9 cellular contexts compared by ENCODE assay signal in the genomic region with DNA sequence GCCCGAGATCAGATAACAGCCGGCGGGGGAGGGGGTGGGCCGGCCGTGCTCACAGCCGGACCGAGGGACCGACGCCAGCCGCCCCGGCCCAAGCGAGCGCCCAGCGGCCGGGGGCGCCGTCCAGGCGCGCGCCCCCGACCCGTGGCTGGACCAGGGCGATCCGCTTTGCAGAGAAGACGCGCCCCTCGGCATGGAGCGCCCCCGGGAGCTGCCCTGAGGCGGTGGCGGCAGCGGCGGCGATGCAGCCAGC. TPM values are rescaled to one million over a fixed set of nuclear protein-coding genes. Genes with fewer than 3 reads are reported as not detected.
DNase-seq lines count a peak whose midpoint lies in the region; ATAC-seq and TF ChIP-seq lines count a peak whose summit lies in the region.
"Had no signal": no experiment of that assay in that cellular context is flagged by ENCODE, and none has a peak within 500 bp of the region (broad histone marks: within the 10 kb centered on the region; RNA-seq: fewer than 3 reads in every experiment).

No MANE protein-coding gene starts in this region.

- H3K4me3 ChIP-seq in OCI-LY7 (ENCODE audit: low read depth, low read length, poor library complexity, severe bottlenecking) (peak overlapping the region; percentile 48), esophagus squamous epithelium (peak overlapping the region; percentile 26 to 68 (median 47)), upper lobe of left lung (peak overlapping the region in 3 of 4 donors; percentile 46 to 54 (median 49))

- intact Hi-C loops in OCI-LY7 (cut with micrococcal nuclease; ENCODE audit: unreplicated experiment), result no loop called here
- intact Hi-C loops in esophagus squamous epithelium (cut with DNase I), result no loop called here

- POLR2A ChIA-PET in OCI-LY7 (lab: Charles Lee), result no interaction called here

- H3K9me3 ChIP-seq in OCI-LY7 (ENCODE audit: low read length) (no peaks in the 10 kb centered on the region), esophagus squamous epithelium (no peaks in the 10 kb centered on the region), upper lobe of left lung (no peaks in the 10 kb centered on the region)

- H3K27me3 ChIP-seq in esophagus squamous epithelium, result peaks cover 0 to 75% (median 2%) of the 10 kb centered on the region in 4 donors
- peaks cover 0 to 25% (median 11%) of the 10 kb centered on the region in 4 donors for H3K27me3 ChIP-seq in upper lobe of left lung

- H3K4me1 Mint-ChIP-seq in nephron progenitor cell, result peaks cover 35% of the 10 kb centered on the region

- CTCF ChIA-PET in OCI-LY7 (lab: Charles Lee; ENCODE audit: unreplicated experiment), result no interaction called here

- no peak overlapping the region for H2AFZ ChIP-seq in OCI-LY7 (ENCODE audit: low read length)

- H3K79me2 ChIP-seq in OCI-LY7 (ENCODE audit: insufficient read depth, low read depth, low read length), result no peaks in the 10 kb centered on the region

- H3K36me3 ChIP-seq in OCI-LY7 (ENCODE audit: insufficient read depth, low read length) (no peaks in the 10 kb centered on the region), esophagus squamous epithelium (no peaks in the 10 kb centered on the region), upper lobe of left lung (no peaks in the 10 kb centered on the region)

- H3K27me3 Mint-ChIP-seq in nephron progenitor cell (ENCODE audit: low read depth, poor library complexity), result peaks cover 63% of the 10 kb centered on the region

- BruUV-seq in OCI-LY7 (replicated peaks; lab: Mats Ljungman, UMichigan), result no TSS peak

- no peaks in the 10 kb centered on the region for H4K20me1 ChIP-seq in OCI-LY7 (ENCODE audit: insufficient read depth, low read length)

- TF ChIP-seq EP300 in upper lobe of left lung (IDR thresholded peaks at IDR 0.05), result no peak

- TF ChIP-seq CTCF in OCI-LY7 (conservative IDR thresholded peaks at IDR 0.05; ENCODE audit: low read length) (no peak), esophagus squamous epithelium (IDR thresholded peaks at IDR 0.05) (no peak), nephron progenitor cell (IDR thresholded peaks at IDR 0.05) (no peak), upper lobe of left lung (IDR thresholded peaks at IDR 0.05) (no peak)

- DNase-seq in OCI-LY7 (ENCODE audit: low spot score) (no peak), esophagus squamous epithelium (lab: John Stamatoyannopoulos, UW) (no peak), nephron progenitor cell (peak; percentile 70), upper lobe of left lung (no peak)
- DNase-seq in activated CD4-positive, alpha-beta T cell treated with anti-CD3 and anti-CD28 coated beads, Interleukin-2, amount 50 U/mL, for 4 hours, result no peak
- DNase-seq: KG1 had no signal

- no peak overlapping the region for H3K27ac Mint-ChIP-seq in nephron progenitor cell

- no peaks in the 10 kb centered on the region for H3K9me3 Mint-ChIP-seq in nephron progenitor cell

- no peaks in the 10 kb centered on the region for H3K36me3 Mint-ChIP-seq in nephron progenitor cell (ENCODE audit: low read depth)

- TF ChIP-seq POLR2A in esophagus squamous epithelium (IDR thresholded peaks at IDR 0.05) (no peak), upper lobe of left lung (IDR thresholded peaks at IDR 0.05) (no peak)

- H3K4me1 ChIP-seq in OCI-LY7 (ENCODE audit: insufficient read depth, low read length, poor library complexity, severe bottlenecking) (peaks cover 4% of the 10 kb centered on the region), esophagus squamous epithelium (peaks cover 16 to 44% (median 25%) of the 10 kb centered on the region in 3 donors), upper lobe of left lung (peaks cover 15 to 29% (median 23%) of the 10 kb centered on the region in 4 donors)

- peak overlapping the region; percentile 21; the same call in 1 of the 2 replicates for H3K4me2 ChIP-seq in OCI-LY7 (ENCODE audit: low read length)

- ATAC-seq in upper lobe of left lung (ENCODE audit: low FRiP score in 2 of 2) (peak in 1 of 2 donors; percentile 44), GM21723 (IDR thresholded peaks at IDR 0.05; ENCODE audit: unreplicated experiment) (no peak), GM18498 (IDR thresholded peaks at IDR 0.05; ENCODE audit: unreplicated experiment) (no peak)

- no CpG with 5 or more reads among the region's 34 CpGs for WGBS in esophagus squamous epithelium, 2 donors
- WGBS in upper lobe of left lung, 2 donors, result 0% methylated on average over 4 of the region's 34 CpGs; no CpG with 5 or more reads in 1 of the 2 donors

- H3K9me2 ChIP-seq in OCI-LY7 (ENCODE audit: insufficient read depth, low read length), result no peaks in the 10 kb centered on the region

- peak overlapping the region; percentile 73 for H3K4me3 Mint-ChIP-seq in nephron progenitor cell

- H3K27ac ChIP-seq in OCI-LY7 (ENCODE audit: low read depth, low read length, poor library complexity, severe bottlenecking) (no peak overlapping the region), esophagus squamous epithelium (peak overlapping the region in 2 of 4 donors; percentile 2 to 39), upper lobe of left lung (no peak overlapping the region)

RNA-seq across cellular contexts. Expression of a gene that starts 0.4 kb away (rescaled TPM):
- 0.13 and 0.16 TPM in 2 replicates for total RNA-seq in OCI-LY7 (2014; rRNA removed; shearing (Covaris generic))
- total RNA-seq in OCI-LY7 (2022) (0.17 and 0.22 TPM in 2 replicates), esophagus squamous epithelium (under 1 TPM in 3 of 4 donors, not detected in 1; 0.09 to 0.73 (median 0.38) TPM), upper lobe of left lung (1 to 10 TPM; 1.2 to 3.8 (median 2.0) TPM)
- total RNA-seq: T-helper 2 cell treated with Interferon-gamma antibody and Interleukin-4, amounts not matched to agents 100 ng/mL and 5 ng/mL, for 36 hours had no signal
